ENCODE assay signal across 1 cellular context in the genomic region with DNA sequence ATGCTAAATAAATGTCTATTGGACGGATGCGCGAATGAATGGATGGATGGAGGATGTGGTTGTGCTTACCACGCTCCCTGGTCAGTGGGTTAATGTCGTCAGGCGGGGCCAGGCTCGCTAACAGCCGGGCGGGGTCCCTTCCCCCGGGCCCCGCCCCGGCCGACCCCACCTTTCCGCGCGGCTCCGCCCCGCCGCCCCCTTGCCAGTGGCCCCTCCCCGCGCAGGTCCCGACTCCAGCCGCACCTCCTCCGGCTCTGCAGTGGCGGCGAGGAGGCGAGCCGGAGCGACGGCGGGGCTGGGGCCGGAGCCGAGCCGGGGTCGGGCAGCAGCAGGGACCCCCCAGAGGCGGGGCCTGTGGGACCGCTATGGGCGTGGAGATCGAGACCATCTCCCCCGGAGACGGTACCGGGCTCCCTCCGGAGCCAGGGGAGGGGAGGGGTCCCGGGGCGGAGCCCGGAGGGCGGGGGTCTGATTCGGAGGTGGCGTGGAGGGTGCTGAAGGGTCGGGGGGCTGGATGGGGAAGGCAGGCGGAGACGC.
TF ChIP-seq lines count a peak whose summit lies in the region.

A gene (plus strand): TSS at position 257 of the 537 bp plus-strand sequence. CDS start 109 bp downstream, at position 366.

TF ChIP-seq in SK-N-SH, 30 proteins besides CTCF, POLR2A, EP300 and RAD21 (continued from another document):
- TF ChIP-seq, protein P1, sequence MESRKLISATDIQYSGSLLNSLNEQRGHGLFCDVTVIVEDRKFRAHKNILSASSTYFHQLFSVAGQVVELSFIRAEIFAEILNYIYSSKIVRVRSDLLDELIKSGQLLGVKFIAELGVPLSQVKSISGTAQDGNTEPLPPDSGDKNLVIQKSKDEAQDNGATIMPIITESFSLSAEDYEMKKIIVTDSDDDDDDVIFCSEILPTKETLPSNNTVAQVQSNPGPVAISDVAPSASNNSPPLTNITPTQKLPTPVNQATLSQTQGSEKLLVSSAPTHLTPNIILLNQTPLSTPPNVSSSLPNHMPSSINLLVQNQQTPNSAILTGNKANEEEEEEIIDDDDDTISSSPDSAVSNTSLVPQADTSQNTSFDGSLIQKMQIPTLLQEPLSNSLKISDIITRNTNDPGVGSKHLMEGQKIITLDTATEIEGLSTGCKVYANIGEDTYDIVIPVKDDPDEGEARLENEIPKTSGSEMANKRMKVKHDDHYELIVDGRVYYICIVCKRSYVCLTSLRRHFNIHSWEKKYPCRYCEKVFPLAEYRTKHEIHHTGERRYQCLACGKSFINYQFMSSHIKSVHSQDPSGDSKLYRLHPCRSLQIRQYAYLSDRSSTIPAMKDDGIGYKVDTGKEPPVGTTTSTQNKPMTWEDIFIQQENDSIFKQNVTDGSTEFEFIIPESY (IDR thresholded peaks at IDR 0.05; ENCODE audit: borderline replicate concordance, low read depth): no peak
- TF ChIP-seq RXRA (IDR thresholded peaks at IDR 0.05; ENCODE audit: borderline replicate concordance, low read depth) (no peak), MXI1 (IDR thresholded peaks at IDR 0.05; ENCODE audit: low read depth, low read length) (peak; percentile 91), RCOR1 (IDR thresholded peaks at IDR 0.05; ENCODE audit: low read length) (no peak), POLR2AphosphoS5 (IDR thresholded peaks at IDR 0.05; ENCODE audit: low read depth, low read length) (peak; percentile 78), CHD2 (IDR thresholded peaks at IDR 0.05; ENCODE audit: low read length, partially characterized antibody) (peak; percentile 71), TAF1 (IDR thresholded peaks at IDR 0.05; ENCODE audit: borderline replicate concordance, low read depth, low read length) (peak; percentile 84)
- TF ChIP-seq, protein P2, sequence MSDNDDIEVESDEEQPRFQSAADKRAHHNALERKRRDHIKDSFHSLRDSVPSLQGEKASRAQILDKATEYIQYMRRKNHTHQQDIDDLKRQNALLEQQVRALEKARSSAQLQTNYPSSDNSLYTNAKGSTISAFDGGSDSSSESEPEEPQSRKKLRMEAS (IDR thresholded peaks at IDR 0.05; ENCODE audit: low read depth): 0 out of 2 replicates have a peak, but pooled peaks have one; percentile 25
- TF ChIP-seq, protein P3, sequence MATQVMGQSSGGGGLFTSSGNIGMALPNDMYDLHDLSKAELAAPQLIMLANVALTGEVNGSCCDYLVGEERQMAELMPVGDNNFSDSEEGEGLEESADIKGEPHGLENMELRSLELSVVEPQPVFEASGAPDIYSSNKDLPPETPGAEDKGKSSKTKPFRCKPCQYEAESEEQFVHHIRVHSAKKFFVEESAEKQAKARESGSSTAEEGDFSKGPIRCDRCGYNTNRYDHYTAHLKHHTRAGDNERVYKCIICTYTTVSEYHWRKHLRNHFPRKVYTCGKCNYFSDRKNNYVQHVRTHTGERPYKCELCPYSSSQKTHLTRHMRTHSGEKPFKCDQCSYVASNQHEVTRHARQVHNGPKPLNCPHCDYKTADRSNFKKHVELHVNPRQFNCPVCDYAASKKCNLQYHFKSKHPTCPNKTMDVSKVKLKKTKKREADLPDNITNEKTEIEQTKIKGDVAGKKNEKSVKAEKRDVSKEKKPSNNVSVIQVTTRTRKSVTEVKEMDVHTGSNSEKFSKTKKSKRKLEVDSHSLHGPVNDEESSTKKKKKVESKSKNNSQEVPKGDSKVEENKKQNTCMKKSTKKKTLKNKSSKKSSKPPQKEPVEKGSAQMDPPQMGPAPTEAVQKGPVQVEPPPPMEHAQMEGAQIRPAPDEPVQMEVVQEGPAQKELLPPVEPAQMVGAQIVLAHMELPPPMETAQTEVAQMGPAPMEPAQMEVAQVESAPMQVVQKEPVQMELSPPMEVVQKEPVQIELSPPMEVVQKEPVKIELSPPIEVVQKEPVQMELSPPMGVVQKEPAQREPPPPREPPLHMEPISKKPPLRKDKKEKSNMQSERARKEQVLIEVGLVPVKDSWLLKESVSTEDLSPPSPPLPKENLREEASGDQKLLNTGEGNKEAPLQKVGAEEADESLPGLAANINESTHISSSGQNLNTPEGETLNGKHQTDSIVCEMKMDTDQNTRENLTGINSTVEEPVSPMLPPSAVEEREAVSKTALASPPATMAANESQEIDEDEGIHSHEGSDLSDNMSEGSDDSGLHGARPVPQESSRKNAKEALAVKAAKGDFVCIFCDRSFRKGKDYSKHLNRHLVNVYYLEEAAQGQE (IDR thresholded peaks at IDR 0.05; ENCODE audit: low read depth, low read length): no peak
